ENCODE assay signal across 8 cellular contexts in genomic region chr5:1110260-1110929, GRCh38. TPM values are rescaled to one million over a fixed set of nuclear protein-coding genes. Genes with fewer than 3 reads are reported as not detected.
DNase-seq lines count a peak whose midpoint lies in the region; ATAC-seq and TF ChIP-seq lines count a peak whose summit lies in the region.

No MANE protein-coding gene starts in this region.

- peaks cover 3% of the 10 kb centered on the region for H3K36me3 ChIP-seq in NT2/D1 (ENCODE audit: insufficient read depth, insufficient read length, low read length)
- no peaks in the 10 kb centered on the region for H3K36me3 ChIP-seq in effector memory CD4-positive, alpha-beta T cell (ENCODE audit: control insufficient read depth, insufficient read depth, low read length)

- H3K4me1 ChIP-seq in NT2/D1 (ENCODE audit: insufficient read depth, insufficient read length): peaks cover 18% of the 10 kb centered on the region
- H3K4me1 ChIP-seq in effector memory CD4-positive, alpha-beta T cell (ENCODE audit: control insufficient read depth, insufficient read depth, low read length, poor library complexity, severe bottlenecking): peaks cover 39% of the 10 kb centered on the region

- DNase-seq in NT2/D1 (ENCODE audit: low read depth, low spot score) (no peak), natural killer cell (peak; percentile 39), EL (no peak), KBM-7 (no peak)
- DNase-seq in effector memory CD4-positive, alpha-beta T cell: no peak
- no peak for DNase-seq in activated CD4-positive, CD25-positive, alpha-beta regulatory T cell treated with anti-CD3 and anti-CD28 coated beads, Interleukin-2, amount 50 U/mL, for 72 hours

- H3K4me3 ChIP-seq in NT2/D1 (ENCODE audit: insufficient read length, low read depth): peak overlapping the region; percentile 62
- peak overlapping the region; percentile 81 for H3K4me3 ChIP-seq in effector memory CD4-positive, alpha-beta T cell (ENCODE audit: insufficient read depth, low read depth, low read length, poor library complexity, severe bottlenecking)

- H3K9ac ChIP-seq in NT2/D1 (ENCODE audit: insufficient read length, low read depth): peak overlapping the region; percentile 87

- H3K27me3 Mint-ChIP-seq in natural killer cell (ENCODE audit: low read depth in 2 of 2): no peaks in the 10 kb centered on the region

- peak; percentile 30 to 41 (median 36) for ATAC-seq in natural killer cell
- ATAC-seq in HG02970 (IDR thresholded peaks at IDR 0.05; ENCODE audit: low FRiP score, unreplicated experiment): no peak

- peak overlapping the region; percentile 95 for H3K4me3 Mint-ChIP-seq in natural killer cell

- H3K27me3 ChIP-seq in NT2/D1 (ENCODE audit: insufficient read depth, insufficient read length): no peaks in the 10 kb centered on the region
- H3K27me3 ChIP-seq in effector memory CD4-positive, alpha-beta T cell (replicated peaks; ENCODE audit: control insufficient read depth, insufficient read depth, low read length, poor library complexity, severe bottlenecking): no peaks in the 10 kb centered on the region

- H3K36me3 Mint-ChIP-seq in natural killer cell: no peaks in the 10 kb centered on the region

- peaks cover 21 to 50% of the 10 kb centered on the region in 2 donors for H3K4me1 Mint-ChIP-seq in natural killer cell

- in situ Hi-C loops in KBM-7 (cut with MboI; ENCODE audit: low pct_unique_long_range_greater_than_20kb, low sequenced_read_pairs): no loop called here

- peak overlapping the region; percentile 80 to 99 for H3K27ac Mint-ChIP-seq in natural killer cell

- intact Hi-C loops in natural killer cell (cut with micrococcal nuclease): no loop called here

- peak overlapping the region; percentile 91 for H3K27ac ChIP-seq in C4-2B
- peak overlapping the region; percentile 74 for H3K27ac ChIP-seq in effector memory CD4-positive, alpha-beta T cell (ENCODE audit: insufficient read depth, low read length, poor library complexity, severe bottlenecking)

- H3K9me3 Mint-ChIP-seq in natural killer cell: no peaks in the 10 kb centered on the region

- no peaks in the 10 kb centered on the region for H3K9me3 ChIP-seq in NT2/D1 (ENCODE audit: insufficient read depth, low read length)
- no peaks in the 10 kb centered on the region for H3K9me3 ChIP-seq in effector memory CD4-positive, alpha-beta T cell (ENCODE audit: control insufficient read depth, low read length)

- TF ChIP-seq CTCF in C4-2B (conservative IDR thresholded peaks at IDR 0.05) (no peak), natural killer cell (IDR thresholded peaks at IDR 0.05) (no peak)

RNA-seq across cellular contexts. Expression of gene SLC12A7, which starts 1.5 kb away (rescaled TPM):
- total RNA-seq in natural killer cell: 10 to 100 TPM; 53.2 to 92.5 (median 81.3) TPM
